1 cellular context compared by ENCODE assay signal in the genomic region with DNA sequence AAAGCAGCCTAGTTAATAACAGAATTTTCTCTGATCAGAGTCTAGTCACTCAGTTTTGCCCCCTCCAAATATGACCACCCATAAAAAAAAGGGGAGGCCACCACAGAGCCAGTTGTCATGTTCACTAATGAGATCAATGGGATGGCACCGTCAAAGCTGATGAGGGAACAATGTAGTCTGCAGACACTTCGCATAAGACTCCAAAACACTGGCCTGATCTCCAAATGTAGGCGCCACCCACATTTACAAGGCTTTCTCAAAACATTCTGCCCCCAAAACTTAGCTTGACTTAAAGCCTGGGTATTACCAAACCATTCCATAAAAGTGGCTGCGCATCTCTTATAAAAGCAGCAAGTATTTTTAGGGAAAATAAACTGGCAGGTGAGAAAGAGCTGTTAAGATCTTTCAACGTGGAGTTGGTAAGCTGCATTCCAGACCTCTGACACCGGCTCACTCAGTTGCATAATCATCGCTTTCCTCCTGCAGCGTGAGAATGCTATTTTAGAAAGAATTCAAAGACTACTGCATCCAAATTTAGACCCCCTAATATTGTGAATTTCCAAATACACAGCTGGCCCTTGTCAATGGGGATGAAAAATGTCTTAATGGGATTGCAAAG.
TF ChIP-seq lines count a peak whose summit lies in the region.

No MANE protein-coding gene starts in this region.

TF ChIP-seq in K562, 482 proteins besides CTCF, POLR2A, EP300 and RAD21 (continued from another document):
- TF ChIP-seq CEBPG (CRISPR knock-in tag; IDR thresholded peaks at IDR 0.05), result peak; percentile 60; the same call in 1 of the 2 replicates
- peak; percentile 77 to 88 for TF ChIP-seq CEBPG (tag; conservative IDR thresholded peaks at IDR 0.05 in 1 of 2, IDR thresholded peaks at IDR 0.05 in 1 of 2)
- TF ChIP-seq, protein P1, sequence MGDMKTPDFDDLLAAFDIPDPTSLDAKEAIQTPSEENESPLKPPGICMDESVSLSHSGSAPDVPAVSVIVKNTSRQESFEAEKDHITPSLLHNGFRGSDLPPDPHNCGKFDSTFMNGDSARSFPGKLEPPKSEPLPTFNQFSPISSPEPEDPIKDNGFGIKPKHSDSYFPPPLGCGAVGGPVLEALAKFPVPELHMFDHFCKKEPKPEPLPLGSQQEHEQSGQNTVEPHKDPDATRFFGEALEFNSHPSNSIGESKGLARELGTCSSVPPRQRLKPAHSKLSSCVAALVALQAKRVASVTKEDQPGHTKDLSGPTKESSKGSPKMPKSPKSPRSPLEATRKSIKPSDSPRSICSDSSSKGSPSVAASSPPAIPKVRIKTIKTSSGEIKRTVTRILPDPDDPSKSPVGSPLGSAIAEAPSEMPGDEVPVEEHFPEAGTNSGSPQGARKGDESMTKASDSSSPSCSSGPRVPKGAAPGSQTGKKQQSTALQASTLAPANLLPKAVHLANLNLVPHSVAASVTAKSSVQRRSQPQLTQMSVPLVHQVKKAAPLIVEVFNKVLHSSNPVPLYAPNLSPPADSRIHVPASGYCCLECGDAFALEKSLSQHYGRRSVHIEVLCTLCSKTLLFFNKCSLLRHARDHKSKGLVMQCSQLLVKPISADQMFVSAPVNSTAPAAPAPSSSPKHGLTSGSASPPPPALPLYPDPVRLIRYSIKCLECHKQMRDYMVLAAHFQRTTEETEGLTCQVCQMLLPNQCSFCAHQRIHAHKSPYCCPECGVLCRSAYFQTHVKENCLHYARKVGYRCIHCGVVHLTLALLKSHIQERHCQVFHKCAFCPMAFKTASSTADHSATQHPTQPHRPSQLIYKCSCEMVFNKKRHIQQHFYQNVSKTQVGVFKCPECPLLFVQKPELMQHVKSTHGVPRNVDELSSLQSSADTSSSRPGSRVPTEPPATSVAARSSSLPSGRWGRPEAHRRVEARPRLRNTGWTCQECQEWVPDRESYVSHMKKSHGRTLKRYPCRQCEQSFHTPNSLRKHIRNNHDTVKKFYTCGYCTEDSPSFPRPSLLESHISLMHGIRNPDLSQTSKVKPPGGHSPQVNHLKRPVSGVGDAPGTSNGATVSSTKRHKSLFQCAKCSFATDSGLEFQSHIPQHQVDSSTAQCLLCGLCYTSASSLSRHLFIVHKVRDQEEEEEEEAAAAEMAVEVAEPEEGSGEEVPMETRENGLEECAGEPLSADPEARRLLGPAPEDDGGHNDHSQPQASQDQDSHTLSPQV (IDR thresholded peaks at IDR 0.05), result peak; percentile 57; the same call in 1 of the 2 replicates
- peak; percentile 68 for TF ChIP-seq TEAD4 (IDR thresholded peaks at IDR 0.05; ENCODE audit: low read length)
- TF ChIP-seq TEAD4 (CRISPR knock-in tag; IDR thresholded peaks at IDR 0.05; ENCODE audit: borderline replicate concordance), result no peak
